Comparison of ENCODE assay signal across 29 cellular contexts in genomic region chr7:17380696-17381662, GRCh38.
DNase-seq lines count a peak whose midpoint lies in the region; ATAC-seq and TF ChIP-seq lines count a peak whose summit lies in the region.
"Had no signal": no experiment of that assay in that cellular context is flagged by ENCODE, and none has a peak within 500 bp of the region (broad histone marks: within the 10 kb centered on the region; RNA-seq: fewer than 3 reads in every experiment).

No MANE protein-coding gene starts in this region.

- WGBS in GM23248 (ENCODE audit: low coverage in 1 of 2, low lambda C conversion rate in 2 of 2, missing lambda C conversion rate in 2 of 2), 2 experiments, result 46 to 51% methylated on average over 4 of the region's 4 CpGs
- 52% methylated on average over 4 of the region's 4 CpGs for WGBS in smooth muscle cell (ENCODE audit: low lambda C conversion rate)

- H2AFZ ChIP-seq in GM23248 (no peak overlapping the region), smooth muscle cell (ENCODE audit: low read depth) (no peak overlapping the region)

- peaks cover 11% of the 10 kb centered on the region for H3K4me1 ChIP-seq in GM23248 (ENCODE audit: insufficient read depth)
- no peaks in the 10 kb centered on the region for H3K4me1 ChIP-seq in smooth muscle cell (ENCODE audit: low read depth)
- H3K4me1 ChIP-seq: left lung, psoas muscle, sigmoid colon, transverse colon had no signal

- H3K9me3 ChIP-seq in GM23248 (ENCODE audit: low read depth), result no peaks in the 10 kb centered on the region
- no peaks in the 10 kb centered on the region for H3K9me3 ChIP-seq in smooth muscle cell (replicated peaks; ENCODE audit: low read depth)
- H3K9me3 ChIP-seq: BLaER1 treated with 17β-estradiol and CSF1 and Interleukin-3, amounts not matched to agents 10 nM and 100 nM; left lung; psoas muscle; sigmoid colon; transverse colon had no signal

- H3K9me2 ChIP-seq in GM23248 (ENCODE audit: insufficient read depth), result no peaks in the 10 kb centered on the region

- no peak overlapping the region for H3K4me2 ChIP-seq in GM23248 (ENCODE audit: unreplicated experiment)
- H3K4me2 ChIP-seq in smooth muscle cell, result peak overlapping the region; percentile 32
- H3K4me2 ChIP-seq: BLaER1 treated with 17β-estradiol and CSF1 and Interleukin-3, amounts not matched to agents 10 nM and 100 nM had no signal

- no peaks in the 10 kb centered on the region for H3K36me3 ChIP-seq in GM23248 (ENCODE audit: low read depth)
- H3K36me3 ChIP-seq in smooth muscle cell (ENCODE audit: low read depth), result no peaks in the 10 kb centered on the region
- H3K36me3 ChIP-seq: BLaER1 treated with 17β-estradiol and CSF1 and Interleukin-3, amounts not matched to agents 10 nM and 100 nM; brain microvascular endothelial cell; left lung; sigmoid colon; transverse colon had no signal

- H3K79me2 ChIP-seq in GM23248 (ENCODE audit: insufficient read depth), result no peaks in the 10 kb centered on the region
- H3K79me2 ChIP-seq in smooth muscle cell (ENCODE audit: low read depth), result no peaks in the 10 kb centered on the region

- H3K27me3 ChIP-seq in GM23248 (replicated peaks; ENCODE audit: insufficient read depth) (no peaks in the 10 kb centered on the region), smooth muscle cell (ENCODE audit: low read depth) (no peaks in the 10 kb centered on the region)
- H3K27me3 ChIP-seq: BLaER1 treated with 17β-estradiol and CSF1 and Interleukin-3, amounts not matched to agents 10 nM and 100 nM; brain microvascular endothelial cell; left lung; sigmoid colon; transverse colon had no signal

- H4K20me1 ChIP-seq in GM23248 (ENCODE audit: insufficient read depth) (no peaks in the 10 kb centered on the region), smooth muscle cell (ENCODE audit: low read depth) (no peaks in the 10 kb centered on the region)
- H4K20me1 ChIP-seq: BLaER1 treated with 17β-estradiol and CSF1 and Interleukin-3, amounts not matched to agents 10 nM and 100 nM had no signal

- H3F3A ChIP-seq in GM23248 (ENCODE audit: insufficient read depth) (0 out of 2 replicates have a peak, but pooled peaks cover 5% of the 10 kb centered on the region), smooth muscle cell (ENCODE audit: low read depth) (no peaks in the 10 kb centered on the region)

- H3K4me3 ChIP-seq in GM23248 (no peak overlapping the region), fibroblast of the aortic adventitia (ENCODE audit: low read depth, low read length) (no peak overlapping the region), smooth muscle cell (no peak overlapping the region)
- H3K4me3 ChIP-seq: BLaER1 treated with 17β-estradiol and CSF1 and Interleukin-3, amounts not matched to agents 10 nM and 100 nM; left lung; psoas muscle; sigmoid colon; transverse colon had no signal

- H3K27ac ChIP-seq in GM23248 (no peak overlapping the region), smooth muscle cell (ENCODE audit: low read depth) (peak overlapping the region; percentile 9)
- H3K27ac ChIP-seq: BLaER1 treated with 17β-estradiol and CSF1 and Interleukin-3, amounts not matched to agents 10 nM and 100 nM; brain microvascular endothelial cell; left lung; psoas muscle; sigmoid colon; transverse colon had no signal

- in situ Hi-C loops in GM23248 (cut with MboI), result no loop called here

- H3K9ac ChIP-seq in GM23248 (no peak overlapping the region), smooth muscle cell (ENCODE audit: low read depth) (no peak overlapping the region)
- H3K9ac ChIP-seq: BLaER1 treated with 17β-estradiol and CSF1 and Interleukin-3, amounts not matched to agents 10 nM and 100 nM had no signal

- ATAC-seq in SK-N-SH treated with all-trans-retinoic acid at 6 μM for 48 hours (peak; percentile 94), omental fat pad (ENCODE audit: low FRiP score) (no peak), HG03521 (IDR thresholded peaks at IDR 0.05; ENCODE audit: unreplicated experiment) (no peak)
- ATAC-seq: activated CD8-positive, alpha-beta memory T cell treated with anti-CD3 and anti-CD28 coated beads, Interleukin-2, amount 10 ng/mL, durations not matched to agents 7 days and 5 days; activated naive CD8-positive, alpha-beta T cell treated with anti-CD3 and anti-CD28 coated beads, Interleukin-2, amount 50 U/mL, for 24 hours; left lung; PC-3; psoas muscle; stimulated activated effector memory CD8-positive, alpha-beta T cell treated with anti-CD3 and anti-CD28 coated beads, Interleukin-12 subunit alpha, Interleukin-12 subunit beta, amount 100 ng/mL, for 72 hours had no signal

- DNase-seq in GM23248 (peak; percentile 42), fibroblast of the aortic adventitia (ENCODE audit: low read depth) (peak; percentile 34), smooth muscle cell (lab: John Stamatoyannopoulos, UW; ENCODE audit: unreplicated experiment) (no peak), omental fat pad (ENCODE audit: low spot score) (no peak), NCI-H1930 (lab: John Stamatoyannopoulos, UW) (no peak)
- DNase-seq: activated CD4-positive, alpha-beta T cell treated with anti-CD3 and anti-CD28 coated beads, Interleukin-2, amount 50 U/mL, for 4 hours; activated CD8-positive, alpha-beta memory T cell treated with anti-CD3 and anti-CD28 coated beads, Interleukin-2, amount 10 ng/mL, durations not matched to agents 7 days and 5 days; activated gamma-delta T cell treated with Interleukin-2 at 50 U/mL for 16 hours; activated naive CD8-positive, alpha-beta T cell treated with anti-CD3 and anti-CD28 coated beads, Interleukin-2, amount 50 U/mL, for 24 hours; activated T-cell treated with anti-CD3 and anti-CD28 coated beads, Interleukin-2, amount 50 U/mL, for 48 hours; brain microvascular endothelial cell; DMS79; glutamatergic neuron; H9; islet precursor cell; left lung; mesendoderm; NCI-H2029; NCI-H524 treated with DMSO at 0.1 percent for 48 hours; NK-92 treated with Interleukin-12 subunit alpha and Interleukin-12 subunit beta, amount 100 ng/mL, for 24 hours; PC-3; psoas muscle; sigmoid colon; T-helper 2 cell; transverse colon had no signal

- TF ChIP-seq CTCF in fibroblast of the aortic adventitia (IDR thresholded peaks at IDR 0.05; ENCODE audit: insufficient read depth, low read length) (no peak), smooth muscle cell (IDR thresholded peaks at IDR 0.05; ENCODE audit: borderline replicate concordance, insufficient read depth, poor library complexity, severe bottlenecking) (no peak), omental fat pad (IDR thresholded peaks at IDR 0.05) (no peak)

TF ChIP-seq in SK-N-SH treated with all-trans-retinoic acid at 6 μM for 48 hours, 23 proteins besides CTCF, POLR2A, EP300 and RAD21 (continues in another document):
- TF ChIP-seq POU6F1 (CRISPR knock-in tag; IDR thresholded peaks at IDR 0.05; ENCODE audit: borderline replicate concordance, low read depth), result no peak
- TF ChIP-seq SNAI2 (CRISPR knock-in tag; IDR thresholded peaks at IDR 0.05), result no peak
- no peak for TF ChIP-seq CSDC2 (CRISPR knock-in tag; IDR thresholded peaks at IDR 0.05)
- TF ChIP-seq CSRNP3 (CRISPR knock-in tag; IDR thresholded peaks at IDR 0.05), result no peak
- TF ChIP-seq OSR1 (CRISPR knock-in tag; IDR thresholded peaks at IDR 0.05), result no peak
- no peak for TF ChIP-seq ISL1 (CRISPR knock-in tag; IDR thresholded peaks at IDR 0.05)
- no peak for TF ChIP-seq ZC3H10 (CRISPR knock-in tag; IDR thresholded peaks at IDR 0.05)
- no peak for TF ChIP-seq TCF4 (CRISPR knock-in tag; IDR thresholded peaks at IDR 0.05; ENCODE audit: borderline replicate concordance)
- no peak for TF ChIP-seq ESRRG (CRISPR knock-in tag; IDR thresholded peaks at IDR 0.05)

Comparison
In these comparisons a context has a peak if more than half of its experiments do, and no peak if none do; other contexts are left out.
1. DNase-seq: peak in GM23248 (single experiment) and fibroblast of the aortic adventitia (single experiment); none in smooth muscle cell (single experiment), omental fat pad (single experiment) and NCI-H1930 (0 of 2).